8 cellular contexts compared by ENCODE assay signal in genomic region chr9:132877447-132877817, GRCh38. TPM values are rescaled to one million over a fixed set of nuclear protein-coding genes. Genes with fewer than 3 reads are reported as not detected.
A peak's percentile ranks its signal among the peaks of the same experiment; 100 is the strongest.
DNase-seq lines count a peak whose midpoint lies in the region; ATAC-seq and TF ChIP-seq lines count a peak whose summit lies in the region.

No MANE protein-coding gene starts in this region.

- no TSS peak for BruUV-seq in OCI-LY7 (replicated peaks; lab: Mats Ljungman, UMichigan)

- TF ChIP-seq EP300 in ovary (IDR thresholded peaks at IDR 0.05) = no peak

- no peaks in the 10 kb centered on the region for H4K20me1 ChIP-seq in OCI-LY7 (ENCODE audit: insufficient read depth, low read length)

- POLR2A ChIA-PET in CD8-positive, alpha-beta T cell (lab: Charles Lee) = interaction anchor here (0.5 to 1.0 kb wide), 3 partner anchors 27 to 208 kb away, joined by 3 read pairs; partner anchors contain the start of genes DDX31 and GTF3C4
- POLR2A ChIA-PET in OCI-LY7 (lab: Charles Lee) = interaction anchor here (0.6 kb wide), 1 partner anchor 614 kb away, joined by 4 read pairs; no protein-coding TSS in a partner anchor

- H2AFZ ChIP-seq in OCI-LY7 (ENCODE audit: low read length) = peak overlapping the region; percentile 100

- H3K4me2 ChIP-seq in OCI-LY7 (ENCODE audit: low read length) = peak overlapping the region; percentile 85

- DNase-seq in CD8-positive, alpha-beta T cell = no peak
- no peak for DNase-seq in OCI-LY7 (ENCODE audit: low spot score)
- no peak for DNase-seq in epithelial cell of proximal tubule (ENCODE audit: low read depth)
- peak in 1 of 5 donors; percentile 31 for DNase-seq in ovary
- DNase-seq in NCI-H1105 treated with DMSO at 0.1 percent for 48 hours (lab: John Stamatoyannopoulos, UW) = no peak
- no peak for DNase-seq in NCI-H774 (lab: John Stamatoyannopoulos, UW)
- DNase-seq in CD1c-positive myeloid dendritic cell (ENCODE audit: extremely low spot score) = no peak
- no peak for DNase-seq in HCEC 1CT

- no peaks in the 10 kb centered on the region for H3K36me3 Mint-ChIP-seq in CD8-positive, alpha-beta T cell

- H3K27me3 ChIP-seq in CD8-positive, alpha-beta T cell (ENCODE audit: insufficient read depth, low read length) = no peaks in the 10 kb centered on the region
- H3K27me3 ChIP-seq in ovary = no peaks in the 10 kb centered on the region

- peaks cover 14% of the 10 kb centered on the region for H3K4me1 ChIP-seq in CD8-positive, alpha-beta T cell (ENCODE audit: insufficient read depth, low read length)
- peaks cover 5% of the 10 kb centered on the region for H3K4me1 ChIP-seq in OCI-LY7 (ENCODE audit: insufficient read depth, low read length, poor library complexity, severe bottlenecking)
- peaks cover 4% of the 10 kb centered on the region for H3K4me1 ChIP-seq in ovary (ENCODE audit: insufficient read depth)

- no peak overlapping the region for H3K27ac Mint-ChIP-seq in CD8-positive, alpha-beta T cell

- 27 to 50% (median 32%) methylated on average over 14 of the region's 14 CpGs for WGBS in ovary, 3 donors

- H3K4me1 Mint-ChIP-seq in CD8-positive, alpha-beta T cell (ENCODE audit: low read depth) = peaks cover 17% of the 10 kb centered on the region

- no peaks in the 10 kb centered on the region for H3K27me3 Mint-ChIP-seq in CD8-positive, alpha-beta T cell (ENCODE audit: low read depth)

- no peaks in the 10 kb centered on the region for H3K9me2 ChIP-seq in OCI-LY7 (ENCODE audit: insufficient read depth, low read length)

- ATAC-seq in CD8-positive, alpha-beta T cell = no peak

- CTCF ChIA-PET in CD8-positive, alpha-beta T cell (lab: Charles Lee) = interaction anchor here (1.0 to 6.1 kb wide), 4 partner anchors 18 to 32 kb away, joined by 3 to 31 read pairs (median 4); no protein-coding TSS in a partner anchor
- CTCF ChIA-PET in OCI-LY7 (lab: Charles Lee; ENCODE audit: unreplicated experiment) = no interaction called here

- H3K27ac ChIP-seq in CD8-positive, alpha-beta T cell (ENCODE audit: low read depth, low read length) = peak overlapping the region; percentile 63
- H3K27ac ChIP-seq in OCI-LY7 (ENCODE audit: low read depth, low read length, poor library complexity, severe bottlenecking) (no peak overlapping the region), ovary (no peak overlapping the region)

- no peak for TF ChIP-seq POLR2A in ovary (IDR thresholded peaks at IDR 0.05)

- no peaks in the 10 kb centered on the region for H3K9me3 Mint-ChIP-seq in CD8-positive, alpha-beta T cell

- no peaks in the 10 kb centered on the region for H3K9me3 ChIP-seq in CD8-positive, alpha-beta T cell (ENCODE audit: low read length)
- H3K9me3 ChIP-seq in OCI-LY7 (ENCODE audit: low read length) = no peaks in the 10 kb centered on the region
- H3K9me3 ChIP-seq in ovary = no peaks in the 10 kb centered on the region

- intact Hi-C loops in CD8-positive, alpha-beta T cell (cut with DNase I, micrococcal nuclease) = loop anchor here in 1 of 2 experiments (5.0 kb wide), 1 partner anchor 500 kb away; the partner anchor contains the start of genes STKLD1 and SURF4
- intact Hi-C loops in OCI-LY7 (cut with micrococcal nuclease; ENCODE audit: unreplicated experiment) = no loop called here
- intact Hi-C loops in ovary (cut with DNase I) = no loop called here

- no peaks in the 10 kb centered on the region for H3K36me3 ChIP-seq in CD8-positive, alpha-beta T cell (ENCODE audit: insufficient read depth, low read length)
- H3K36me3 ChIP-seq in OCI-LY7 (ENCODE audit: insufficient read depth, low read length) = no peaks in the 10 kb centered on the region
- H3K36me3 ChIP-seq in ovary = no peaks in the 10 kb centered on the region

- peak overlapping the region; percentile 96 for H3K4me3 ChIP-seq in CD8-positive, alpha-beta T cell (ENCODE audit: low read depth, low read length)
- H3K4me3 ChIP-seq in OCI-LY7 (ENCODE audit: low read depth, low read length, poor library complexity, severe bottlenecking) (peak overlapping the region; percentile 97), epithelial cell of proximal tubule (ENCODE audit: low read depth, low read length) (peak overlapping the region; percentile 94), ovary (peak overlapping the region; percentile 78)

- H3K79me2 ChIP-seq in OCI-LY7 (ENCODE audit: insufficient read depth, low read depth, low read length) = no peaks in the 10 kb centered on the region

- TF ChIP-seq CTCF in CD8-positive, alpha-beta T cell (IDR thresholded peaks at IDR 0.05) = no peak
- no peak for TF ChIP-seq CTCF in OCI-LY7 (conservative IDR thresholded peaks at IDR 0.05; ENCODE audit: low read length)
- TF ChIP-seq CTCF in epithelial cell of proximal tubule (conservative IDR thresholded peaks at IDR 0.05; ENCODE audit: low read depth, low read length) = no peak
- no peak for TF ChIP-seq CTCF in ovary (IDR thresholded peaks at IDR 0.05)

- H3K4me3 Mint-ChIP-seq in CD8-positive, alpha-beta T cell = peak overlapping the region; percentile 77

RNA-seq across cellular contexts. Expression of gene AK8, which starts 0.7 kb away (rescaled TPM):
- total RNA-seq in CD8-positive, alpha-beta T cell = not detected
- total RNA-seq in OCI-LY7 (2014; rRNA removed; shearing (Covaris generic)) = not detected in 2 replicates
- total RNA-seq in OCI-LY7 (2022) (0.27 TPM in 1 of 2 replicates, not detected in the other), epithelial cell of proximal tubule (0.14 and 0.46 TPM in 2 replicates), ovary (1 to 10 TPM in 5 of 7 donors, under 1 TPM in 2; 0.36 to 9.8 (median 1.6) TPM)
- 1 to 10 TPM in 1 of 2 donors, under 1 TPM in 1; 0.64 to 2.7 TPM for polyA plus RNA-seq in ovary

RNA-seq across cellular contexts. Expression of gene SPACA9, which starts 1.3 kb away (rescaled TPM):
- total RNA-seq in CD8-positive, alpha-beta T cell = under 1 TPM; 0.27 to 0.64 TPM
- 0.72 and 1.1 TPM in 2 replicates for total RNA-seq in OCI-LY7 (2014; rRNA removed; shearing (Covaris generic))
- total RNA-seq in OCI-LY7 (2022) = 5.7 and 6.4 TPM in 2 replicates
- 2.0 and 5.2 TPM in 2 replicates for total RNA-seq in epithelial cell of proximal tubule
- total RNA-seq in ovary = 10 to 100 TPM in 1 of 7 donors, 1 to 10 TPM in 6; 4.6 to 22.4 (median 8.6) TPM
- 10 to 100 TPM in 1 of 2 donors, 1 to 10 TPM in 1; 8.2 to 10.8 TPM for polyA plus RNA-seq in ovary
